Comparison of ENCODE assay signal across 23 cellular contexts in the genomic region with DNA sequence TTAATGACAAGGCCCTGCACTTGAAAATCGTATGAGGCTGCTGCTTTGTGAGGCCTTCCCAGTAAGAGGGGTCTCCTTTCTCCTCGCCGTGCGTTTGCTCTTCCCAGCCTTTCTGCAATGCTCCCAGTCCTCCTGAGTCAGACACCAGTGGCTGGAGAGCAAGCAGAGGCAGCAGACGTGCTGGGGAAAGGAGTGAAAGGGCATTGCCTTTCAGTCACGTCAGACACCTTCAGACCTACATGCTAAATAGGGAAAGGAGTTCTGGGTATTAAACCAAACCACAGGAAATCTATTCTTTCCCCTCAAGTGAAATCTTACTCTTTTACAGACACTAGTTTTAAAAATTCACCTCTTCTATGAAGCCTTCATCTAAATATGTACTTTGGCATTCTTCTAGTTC.
DNase-seq lines count a peak whose midpoint lies in the region; ATAC-seq, FAIRE-seq and TF ChIP-seq lines count a peak whose summit lies in the region.
"Had no signal": no experiment of that assay in that cellular context is flagged by ENCODE, and none has a peak within 500 bp of the region (broad histone marks: within the 10 kb centered on the region; RNA-seq: fewer than 3 reads in every experiment).

No MANE protein-coding gene starts in this region.

- no peak overlapping the region for H3K4me3 Mint-ChIP-seq in astrocyte (ENCODE audit: unreplicated experiment)
- H3K4me3 Mint-ChIP-seq in stimulated activated naive B cell treated with anti-CD40 and anti-IgM and Interleukin-4, amounts not matched to agents 10 μg/mL and 1 μg/mL and 100 μg/mL, for 72 hours = no peak overlapping the region
- H3K4me3 Mint-ChIP-seq: CD4-positive, CD25-positive, alpha-beta regulatory T cell; H9; T-helper 17 cell had no signal

- 49 to 55% methylated on average over 6 of the region's 6 CpGs for WGBS in sigmoid colon, 2 donors

- TF ChIP-seq POLR2A in sigmoid colon (IDR thresholded peaks at IDR 0.05) = no peak

- ATAC-seq in HG02885 (IDR thresholded peaks at IDR 0.05; ENCODE audit: poor library complexity, unreplicated experiment) (peak; percentile 71), GM19395 (IDR thresholded peaks at IDR 0.05; ENCODE audit: unreplicated experiment) (no peak)
- peak; percentile 33 to 42 for ATAC-seq in stimulated activated naive B cell treated with anti-CD40 and anti-IgM and Interleukin-4, amounts not matched to agents 10 μg/mL and 1 μg/mL and 100 μg/mL, for 72 hours (replicated peaks)
- ATAC-seq: Panc1, T-helper 17 cell had no signal

- H3K36me3 ChIP-seq in astrocyte (ENCODE audit: insufficient read depth, low read length) = no peaks in the 10 kb centered on the region
- H3K36me3 ChIP-seq in sigmoid colon = no peaks in the 10 kb centered on the region

- H3K27me3 ChIP-seq in astrocyte (ENCODE audit: insufficient read depth, low read length) (no peaks in the 10 kb centered on the region), sigmoid colon (no peaks in the 10 kb centered on the region)

- peak overlapping the region; percentile 64 for H3K27ac Mint-ChIP-seq in astrocyte (ENCODE audit: unreplicated experiment)
- no peak overlapping the region for H3K27ac Mint-ChIP-seq in stimulated activated naive B cell treated with anti-CD40 and anti-IgM and Interleukin-4, amounts not matched to agents 10 μg/mL and 1 μg/mL and 100 μg/mL, for 72 hours
- H3K27ac Mint-ChIP-seq: CD4-positive, CD25-positive, alpha-beta regulatory T cell; T-helper 17 cell had no signal

- H3K4me1 ChIP-seq in astrocyte (ENCODE audit: insufficient read depth, low read length) (no peaks in the 10 kb centered on the region), sigmoid colon (no peaks in the 10 kb centered on the region)

- DNase-seq in Daoy (ENCODE audit: low read depth) (peak; percentile 27), astrocyte (ENCODE audit: low read depth) (no peak), sigmoid colon (no peak), NCI-H146 (lab: John Stamatoyannopoulos, UW) (no peak)
- no peak for DNase-seq in stimulated activated naive B cell treated with anti-CD40 and anti-IgM and Interleukin-4, amounts not matched to agents 10 μg/mL and 1 μg/mL and 100 μg/mL, for 72 hours
- DNase-seq: CD4-positive, CD25-positive, alpha-beta regulatory T cell; DMS153; GM23248; H9; Kasumi-1; MV-4-11; NCI-H1105 treated with DMSO at 0.1 percent for 48 hours; NCI-H2029 treated with DMSO at 0.1 percent for 48 hours; NCI-H446 treated with DMSO at 0.1 percent for 48 hours; NCI-H526; NCI-H82; SIG-M5; T-helper 17 cell had no signal

- no peaks in the 10 kb centered on the region for H4K20me1 ChIP-seq in astrocyte (ENCODE audit: insufficient read depth, low read length)

- no peak overlapping the region for H3K27ac ChIP-seq in astrocyte (ENCODE audit: low read depth, low read length)
- H3K27ac ChIP-seq in sigmoid colon = no peak overlapping the region
- H3K27ac ChIP-seq: GM23248, HL-60, SK-N-MC had no signal

- no peak overlapping the region for H2AFZ ChIP-seq in astrocyte (ENCODE audit: low read depth, low read length)
- H2AFZ ChIP-seq: GM23248 had no signal

- FAIRE-seq in astrocyte (lab: Jason Lieb, UNC) = no peak

- no peaks in the 10 kb centered on the region for H3K79me2 ChIP-seq in astrocyte (ENCODE audit: insufficient read depth, low read length)

- H3K9me3 Mint-ChIP-seq in astrocyte (ENCODE audit: unreplicated experiment) = no peaks in the 10 kb centered on the region
- H3K9me3 Mint-ChIP-seq in stimulated activated naive B cell treated with anti-CD40 and anti-IgM and Interleukin-4, amounts not matched to agents 10 μg/mL and 1 μg/mL and 100 μg/mL, for 72 hours = peaks cover 0 to 3% of the 10 kb centered on the region in 2 donors
- H3K9me3 Mint-ChIP-seq: H9 had no signal

- TF ChIP-seq EP300 in sigmoid colon (IDR thresholded peaks at IDR 0.05) = no peak

- no peaks in the 10 kb centered on the region for H3K36me3 Mint-ChIP-seq in astrocyte (ENCODE audit: low read depth, unreplicated experiment)
- H3K36me3 Mint-ChIP-seq in stimulated activated naive B cell treated with anti-CD40 and anti-IgM and Interleukin-4, amounts not matched to agents 10 μg/mL and 1 μg/mL and 100 μg/mL, for 72 hours = no peaks in the 10 kb centered on the region
- H3K36me3 Mint-ChIP-seq: CD4-positive, CD25-positive, alpha-beta regulatory T cell had no signal

- no peak overlapping the region for H3K9ac ChIP-seq in astrocyte (ENCODE audit: low read length)
- H3K9ac ChIP-seq: GM23248 had no signal

- H3K4me2 ChIP-seq in astrocyte (ENCODE audit: low read length) = no peak overlapping the region

- intact Hi-C loops in sigmoid colon (cut with DNase I) = no loop called here

- H3K4me1 Mint-ChIP-seq in astrocyte (ENCODE audit: low read depth, unreplicated experiment) = peaks cover 6% of the 10 kb centered on the region
- H3K4me1 Mint-ChIP-seq in stimulated activated naive B cell treated with anti-CD40 and anti-IgM and Interleukin-4, amounts not matched to agents 10 μg/mL and 1 μg/mL and 100 μg/mL, for 72 hours = peaks cover 0 to 7% of the 10 kb centered on the region in 2 donors
- H3K4me1 Mint-ChIP-seq: CD4-positive, CD25-positive, alpha-beta regulatory T cell; T-helper 17 cell had no signal

- H3K9me3 ChIP-seq in astrocyte (ENCODE audit: insufficient read depth, low read depth, low read length) (no peaks in the 10 kb centered on the region), sigmoid colon (no peaks in the 10 kb centered on the region)

- TF ChIP-seq CTCF in astrocyte (IDR thresholded peaks at IDR 0.05; ENCODE audit: insufficient read depth, low read depth, low read length) (no peak), sigmoid colon (IDR thresholded peaks at IDR 0.05) (no peak)

- no peak overlapping the region for H3K4me3 ChIP-seq in astrocyte (ENCODE audit: insufficient read depth, low read depth, low read length)
- no peak overlapping the region for H3K4me3 ChIP-seq in sigmoid colon
- H3K4me3 ChIP-seq: GM23248, SK-N-MC had no signal

- H3K27me3 Mint-ChIP-seq in astrocyte (ENCODE audit: low read depth, unreplicated experiment) = peaks cover 6% of the 10 kb centered on the region
- no peaks in the 10 kb centered on the region for H3K27me3 Mint-ChIP-seq in stimulated activated naive B cell treated with anti-CD40 and anti-IgM and Interleukin-4, amounts not matched to agents 10 μg/mL and 1 μg/mL and 100 μg/mL, for 72 hours
- H3K27me3 Mint-ChIP-seq: CD4-positive, CD25-positive, alpha-beta regulatory T cell had no signal
